ENCODE assay signal across 29 cellular contexts in genomic region chr4:73860175-73860574, GRCh38. TPM values are rescaled to one million over a fixed set of nuclear protein-coding genes. Genes with fewer than 3 reads are reported as not detected.
"Had no signal": no experiment of that assay in that cellular context is flagged by ENCODE, and none has a peak within 500 bp of the region (broad histone marks: within the 10 kb centered on the region; RNA-seq: fewer than 3 reads in every experiment).

No MANE protein-coding gene starts in this region.

- H3K9me3 ChIP-seq: ascending aorta, Peyer's patch had no signal

- DNase-seq: activated CD4-positive, alpha-beta T cell treated with anti-CD3 and anti-CD28 coated beads for 48 hours; activated CD4-positive, alpha-beta T cell treated with anti-CD3 and anti-CD28 coated beads, Interleukin-2, amount 50 U/mL, for 4 hours; activated CD8-positive, alpha-beta memory T cell treated with anti-CD3 and anti-CD28 coated beads, Interleukin-2, amount 50 U/mL, for 48 hours; activated CD8-positive, alpha-beta T cell treated with anti-CD3 and anti-CD28 coated beads, Interleukin-2, amount 10 ng/mL, durations not matched to agents 7 days and 5 days; activated effector memory CD4-positive, alpha-beta T cell treated with Interleukin-2 at 50 U/mL for 16 hours; activated naive CD4-positive, alpha-beta T cell; activated naive CD8-positive, alpha-beta T cell treated with anti-CD3 and anti-CD28 coated beads, Interleukin-2, amount 50 U/mL, for 24 hours; activated T-cell treated with anti-CD3 and anti-CD28 coated beads, Interleukin-2, amount 50 U/mL, for 1 hour; amniotic stem cell; Karpas-422; NCI-H1105 treated with DMSO at 0.1 percent for 48 hours; NCI-H1436 treated with DMSO at 0.1 percent for 48 hours; NCI-H187; NCI-H2081; NCI-H510A treated with DMSO at 0.1 percent for 48 hours; NCI-H69; NK-92 treated with Interleukin-12 subunit alpha and Interleukin-12 subunit beta, amount 100 ng/mL, for 24 hours; Peyer's patch; SHP77; SW 1271 had no signal

- H3K4me1 ChIP-seq: ascending aorta had no signal

- H3K27me3 ChIP-seq: ascending aorta, Peyer's patch had no signal

- H3K36me3 Mint-ChIP-seq: activated naive CD4-positive, alpha-beta T cell treated with anti-CD3 and anti-CD28 coated beads, Interleukin-2, amount 50 U/mL, for 24 hours; brain had no signal

- H3K4me1 Mint-ChIP-seq: activated naive CD4-positive, alpha-beta T cell treated with anti-CD3 and anti-CD28 coated beads, Interleukin-2, amount 50 U/mL, for 24 hours; activated naive CD8-positive, alpha-beta T cell treated with anti-CD3 and anti-CD28 coated beads, Interleukin-2, amount 50 U/mL, for 24 hours had no signal

- H3K4me3 Mint-ChIP-seq: activated CD8-positive, alpha-beta T cell treated with anti-CD3 and anti-CD28 coated beads, Interleukin-2, amount 10 ng/mL, durations not matched to agents 7 days and 5 days; activated naive CD4-positive, alpha-beta T cell treated with anti-CD3 and anti-CD28 coated beads, Interleukin-2, amount 50 U/mL, for 24 hours; activated naive CD8-positive, alpha-beta T cell treated with anti-CD3 and anti-CD28 coated beads, Interleukin-2, amount 50 U/mL, for 24 hours; activated T-helper 1 cell treated with anti-CD3 and anti-CD28 coated beads, Interleukin-12 subunit alpha, Interleukin-12 subunit beta, Interleukin-2, Interleukin-4 antibody, amounts not matched to agents 30 ng/mL and 10 ng/mL and 1 ng/mL, durations not matched to agents 14 hours and 24 hours and 36 hours; T-helper 1 cell treated with Interleukin-12 subunit alpha and Interleukin-12 subunit beta and Interleukin-4 antibody, amounts not matched to agents 30 μg/mL and 1 μg/mL, for 36 hours had no signal

- ATAC-seq: activated CD4-positive, CD25-positive, alpha-beta regulatory T cell treated with anti-CD3 and anti-CD28 coated beads, Interleukin-2, amount 50 U/mL, for 24 hours; activated CD8-positive, alpha-beta T cell treated with anti-CD3 and anti-CD28 coated beads, Interleukin-2, amount 10 ng/mL, durations not matched to agents 7 days and 5 days; activated naive CD8-positive, alpha-beta T cell treated with anti-CD3 and anti-CD28 coated beads, Interleukin-2, amount 50 U/mL, for 24 hours; K562; SK-N-SH treated with all-trans-retinoic acid at 6 μM for 48 hours had no signal

- H3K4me3 ChIP-seq: ascending aorta, K562, Peyer's patch, SJSA1 had no signal

- H3K27me3 Mint-ChIP-seq: activated naive CD8-positive, alpha-beta T cell treated with anti-CD3 and anti-CD28 coated beads, Interleukin-2, amount 50 U/mL, for 24 hours had no signal

- H3K9me3 Mint-ChIP-seq: activated naive CD4-positive, alpha-beta T cell treated with anti-CD3 and anti-CD28 coated beads, Interleukin-2, amount 50 U/mL, for 24 hours; activated naive CD8-positive, alpha-beta T cell treated with anti-CD3 and anti-CD28 coated beads, Interleukin-2, amount 50 U/mL, for 24 hours; activated T-helper 1 cell treated with anti-CD3 and anti-CD28 coated beads, Interleukin-12 subunit alpha, Interleukin-12 subunit beta, Interleukin-2, Interleukin-4 antibody, amounts not matched to agents 30 ng/mL and 10 ng/mL and 1 ng/mL, durations not matched to agents 14 hours and 24 hours and 36 hours; brain; T-helper 1 cell treated with Interleukin-12 subunit alpha and Interleukin-12 subunit beta and Interleukin-4 antibody, amounts not matched to agents 30 μg/mL and 1 μg/mL, for 36 hours had no signal

- H3K36me3 ChIP-seq: ascending aorta, Peyer's patch, SJSA1 had no signal

- H3K27ac ChIP-seq: ascending aorta, Peyer's patch, SJSA1 had no signal

- H3K27ac Mint-ChIP-seq: activated CD8-positive, alpha-beta T cell treated with anti-CD3 and anti-CD28 coated beads, Interleukin-2, amount 10 ng/mL, durations not matched to agents 7 days and 5 days; activated naive CD4-positive, alpha-beta T cell treated with anti-CD3 and anti-CD28 coated beads, Interleukin-2, amount 50 U/mL, for 24 hours; activated naive CD8-positive, alpha-beta T cell treated with anti-CD3 and anti-CD28 coated beads, Interleukin-2, amount 50 U/mL, for 24 hours; activated T-helper 1 cell treated with anti-CD3 and anti-CD28 coated beads, Interleukin-12 subunit alpha, Interleukin-12 subunit beta, Interleukin-2, Interleukin-4 antibody, amounts not matched to agents 30 ng/mL and 10 ng/mL and 1 ng/mL, durations not matched to agents 14 hours and 24 hours and 36 hours; brain; T-helper 1 cell treated with Interleukin-12 subunit alpha and Interleukin-12 subunit beta and Interleukin-4 antibody, amounts not matched to agents 30 μg/mL and 1 μg/mL, for 36 hours had no signal

RNA-seq across cellular contexts. Expression of gene PF4V1, which starts 7.1 kb away (rescaled TPM):
- total RNA-seq: activated CD8-positive, alpha-beta T cell treated with anti-CD3 and anti-CD28 coated beads, Interleukin-2, amount 10 ng/mL, durations not matched to agents 7 days and 5 days; activated T-helper 1 cell treated with anti-CD3 and anti-CD28 coated beads, Interleukin-12 subunit alpha, Interleukin-12 subunit beta, Interleukin-2, Interleukin-4 antibody, amounts not matched to agents 30 ng/mL and 10 ng/mL and 1 ng/mL, durations not matched to agents 14 hours and 24 hours and 36 hours; ascending aorta; K562; Peyer's patch; SJSA1 had no signal

RNA-seq across cellular contexts. Expression of gene CXCL1, which starts 9.0 kb away (rescaled TPM):
- total RNA-seq: activated CD8-positive, alpha-beta T cell treated with anti-CD3 and anti-CD28 coated beads, Interleukin-2, amount 10 ng/mL, durations not matched to agents 7 days and 5 days; activated T-helper 1 cell treated with anti-CD3 and anti-CD28 coated beads, Interleukin-12 subunit alpha, Interleukin-12 subunit beta, Interleukin-2, Interleukin-4 antibody, amounts not matched to agents 30 ng/mL and 10 ng/mL and 1 ng/mL, durations not matched to agents 14 hours and 24 hours and 36 hours had no signal

RNA-seq across cellular contexts. Expression of gene CXCL6, which starts 23.7 kb away (rescaled TPM):
- total RNA-seq: activated CD8-positive, alpha-beta T cell treated with anti-CD3 and anti-CD28 coated beads, Interleukin-2, amount 10 ng/mL, durations not matched to agents 7 days and 5 days; activated T-helper 1 cell treated with anti-CD3 and anti-CD28 coated beads, Interleukin-12 subunit alpha, Interleukin-12 subunit beta, Interleukin-2, Interleukin-4 antibody, amounts not matched to agents 30 ng/mL and 10 ng/mL and 1 ng/mL, durations not matched to agents 14 hours and 24 hours and 36 hours; ascending aorta; K562; SJSA1 had no signal
